In the genomic region with DNA sequence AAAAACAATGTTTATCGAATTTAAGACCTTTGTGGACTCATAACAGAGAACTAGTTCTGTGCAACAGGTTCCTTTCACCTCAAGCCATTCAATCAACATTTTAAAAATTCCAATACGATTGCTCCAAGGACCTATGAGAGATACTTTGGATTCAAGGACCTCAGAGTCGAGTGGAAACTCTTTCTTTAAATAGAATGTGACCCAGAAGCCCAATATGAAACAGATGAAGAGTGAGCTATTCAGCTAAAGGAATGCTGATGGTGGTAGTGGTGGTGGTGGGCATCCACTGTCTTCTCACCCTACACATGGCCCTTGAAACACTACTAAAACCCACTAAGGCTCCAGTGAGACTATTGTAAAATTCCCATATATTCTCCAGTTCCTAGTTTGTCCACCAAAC, we compare ENCODE assay signal across 34 cellular contexts.
"Had no signal": no experiment of that assay in that cellular context is flagged by ENCODE, and none has a peak within 500 bp of the region (broad histone marks: within the 10 kb centered on the region; RNA-seq: fewer than 3 reads in every experiment).

No MANE protein-coding gene starts in this region.

- H3K27me3 ChIP-seq: MG63 had no signal

- H3K9ac ChIP-seq: KMS-11 had no signal

- H3K9me3 ChIP-seq: MG63 had no signal

- H3K27ac ChIP-seq: KMS-11 had no signal

- H3K36me3 ChIP-seq: MG63 had no signal

- H3K4me2 ChIP-seq: KMS-11 had no signal

- H3K4me3 ChIP-seq: MG63 had no signal

- DNase-seq: Karpas-422, Kasumi-1, KG1, MG63, MM.1S, MV-4-11, NCI-H1092, NCI-H1092 treated with DMSO at 0.1 percent for 48 hours, NCI-H1105, NCI-H1105 treated with DMSO at 0.1 percent for 48 hours, NCI-H1417, NCI-H1417 treated with DMSO at 0.1 percent for 48 hours, NCI-H1436, NCI-H1436 treated with DMSO at 0.1 percent for 48 hours, NCI-H146, NCI-H1694, NCI-H1694 treated with DMSO at 0.1 percent for 48 hours, NCI-H187, NCI-H187 treated with DMSO at 0.1 percent for 48 hours, NCI-H1930, NCI-H2029, NCI-H2029 treated with DMSO at 0.1 percent for 48 hours, NCI-H2081, NCI-H2081 treated with DMSO at 0.1 percent for 48 hours, NCI-H2107, NCI-H2171, NCI-H2171 treated with DMSO at 0.1 percent for 48 hours, NCI-H226, NCI-H345, NCI-H446, NCI-H446 treated with DMSO at 0.1 percent for 48 hours, NCI-H510A, NCI-H510A treated with DMSO at 0.1 percent for 48 hours had no signal
